Comparison of ENCODE assay signal across 8 cellular contexts in genomic region chr13:23888658-23889597, GRCh38. TPM values are rescaled to one million over a fixed set of nuclear protein-coding genes. Genes with fewer than 3 reads are reported as not detected.
DNase-seq lines count a peak whose midpoint lies in the region; FAIRE-seq and TF ChIP-seq lines count a peak whose summit lies in the region.

Gene MIPEP, minus strand, starts transcription at chr13:23889400. Its CDS starts 80 bp downstream, at chr13:23889320.

- H3K9me2 ChIP-seq in MM.1S (replicated peaks; ENCODE audit: insufficient read depth, low read length): no peaks in the 10 kb centered on the region

- H3K4me3 ChIP-seq in MM.1S (ENCODE audit: low read length): peak within 1 kb of the TSS; percentile 75
- H3K4me3 ChIP-seq in neutrophil (ENCODE audit: low read depth in 1 of 2, low read length in 1 of 2): peak within 1 kb of the TSS; percentile 61 to 71

- TF ChIP-seq CTCF in MM.1S (IDR thresholded peaks at IDR 0.05; ENCODE audit: low read length): peak; percentile 56
- no peak for TF ChIP-seq CTCF in neutrophil (IDR thresholded peaks at IDR 0.05)

- H3K27ac ChIP-seq in MM.1S (ENCODE audit: low read length): peak within 1 kb of the TSS; percentile 62; the same call in 1 of the 2 replicates
- no peak within 1 kb of the TSS for H3K27ac ChIP-seq in neutrophil
- peak within 1 kb of the TSS; percentile 65 for H3K27ac ChIP-seq in substantia nigra (ENCODE audit: low read depth, low read length, poor library complexity, severe bottlenecking)

- intact Hi-C loops in activated naive CD4-positive, alpha-beta T cell treated with anti-CD3 and anti-CD28 coated beads for 36 hours (cut with micrococcal nuclease): loop anchor here (1.0 to 2.0 kb wide), 5 partner anchors 78 to 514 kb away; no protein-coding TSS in a partner anchor

- H3K9me3 ChIP-seq in MM.1S (replicated peaks; ENCODE audit: insufficient read depth, low read length): no peaks in the 10 kb centered on the region
- no peaks in the 10 kb centered on the region for H3K9me3 ChIP-seq in neutrophil

- no peaks in the 10 kb centered on the region for H3K9me3 Mint-ChIP-seq in activated naive CD4-positive, alpha-beta T cell treated with anti-CD3 and anti-CD28 coated beads for 36 hours

- H3K79me2 ChIP-seq in MM.1S (ENCODE audit: low read length): no peaks in the 10 kb centered on the region

- in situ Hi-C loops in SK-MEL-5 (cut with HindIII; ENCODE audit: low pct_unique_long_range_greater_than_20kb, low sequenced_read_pairs): no loop called here

- no peaks in the 10 kb centered on the region for H4K20me1 ChIP-seq in MM.1S (ENCODE audit: insufficient read depth, low read length)

- FAIRE-seq in frontal cortex (lab: Jason Lieb, UNC): no peak

- H3K4me3 Mint-ChIP-seq in activated naive CD4-positive, alpha-beta T cell treated with anti-CD3 and anti-CD28 coated beads for 36 hours: peak within 1 kb of the TSS; percentile 81

- H3K27me3 Mint-ChIP-seq in activated naive CD4-positive, alpha-beta T cell treated with anti-CD3 and anti-CD28 coated beads for 36 hours (ENCODE audit: low read depth): no peaks in the 10 kb centered on the region

- H3K27me3 ChIP-seq in MM.1S (replicated peaks; ENCODE audit: insufficient read depth, low read length): no peaks in the 10 kb centered on the region
- peaks cover 5% of the 10 kb centered on the region for H3K27me3 ChIP-seq in neutrophil

- CTCF ChIA-PET in activated naive CD4-positive, alpha-beta T cell treated with anti-CD3 and anti-CD28 coated beads for 36 hours (lab: Charles Lee): interaction anchor here (0.7 to 2.2 kb wide), 10 partner anchors 11 to 421 kb away, joined by 3 to 5 read pairs (median 3); no protein-coding TSS in a partner anchor

- H3K9ac ChIP-seq in MM.1S (ENCODE audit: low read length): peak within 1 kb of the TSS; percentile 76

- H3K27ac Mint-ChIP-seq in activated naive CD4-positive, alpha-beta T cell treated with anti-CD3 and anti-CD28 coated beads for 36 hours: peak within 1 kb of the TSS; percentile 51

- no peaks in the 10 kb centered on the region for H3K36me3 ChIP-seq in MM.1S (replicated peaks; ENCODE audit: insufficient read depth, low read length)
- H3K36me3 ChIP-seq in neutrophil: no peaks in the 10 kb centered on the region

- no peaks in the 10 kb centered on the region for H3K4me1 ChIP-seq in MM.1S (ENCODE audit: low read length)
- H3K4me1 ChIP-seq in neutrophil (ENCODE audit: control insufficient read depth in 1 of 2, insufficient read depth in 1 of 2, low read depth in 1 of 2, low read length in 1 of 2): peaks cover 11 to 16% of the 10 kb centered on the region in 2 experiments

- peak within 1 kb of the TSS; percentile 74 for H3K4me2 ChIP-seq in MM.1S (ENCODE audit: low read depth, low read length)

- peak within 1 kb of the TSS; percentile 86 for H2AFZ ChIP-seq in MM.1S (ENCODE audit: low read length)

- peak; percentile 70 for DNase-seq in GM04503 (ENCODE audit: low read depth)
- peak; percentile 96 for DNase-seq in HCEC 1CT
- peak; percentile 88 for DNase-seq in MM.1S
- peak; percentile 96 for DNase-seq in SK-MEL-5 (ENCODE audit: low read depth, low spot score)
- peak; percentile 89 for DNase-seq in activated naive CD4-positive, alpha-beta T cell treated with anti-CD3 and anti-CD28 coated beads for 36 hours
- peak; percentile 92 to 95 for DNase-seq in frontal cortex (ENCODE audit: low spot score in 2 of 2)
- peak; percentile 26 to 95 (median 89) for DNase-seq in substantia nigra (lab: John Stamatoyannopoulos, UW)

- H3F3A ChIP-seq in MM.1S (ENCODE audit: insufficient read depth, low read length): no peaks in the 10 kb centered on the region

- peaks cover 3% of the 10 kb centered on the region for H3K36me3 Mint-ChIP-seq in activated naive CD4-positive, alpha-beta T cell treated with anti-CD3 and anti-CD28 coated beads for 36 hours (ENCODE audit: low read depth)

- peaks cover 24% of the 10 kb centered on the region for H3K4me1 Mint-ChIP-seq in activated naive CD4-positive, alpha-beta T cell treated with anti-CD3 and anti-CD28 coated beads for 36 hours (ENCODE audit: low read depth)

RNA-seq across cellular contexts. Expression of gene MIPEP, which starts in this region (rescaled TPM):
- total RNA-seq in SK-MEL-5 (2014; rRNA removed; shearing (Covaris generic)): 62.1 and 63.7 TPM in 2 replicates
- 41.2 and 41.5 TPM in 2 replicates for polyA plus RNA-seq in SK-MEL-5 (2015; cell fraction: cytosol; rRNA removed)
- polyA plus RNA-seq in SK-MEL-5 (2015; cell fraction: nucleus; rRNA removed): 19.0 and 22.9 TPM in 2 replicates
- total RNA-seq in activated naive CD4-positive, alpha-beta T cell treated with anti-CD3 and anti-CD28 coated beads for 36 hours: 10 to 100 TPM; 15.4 to 17.0 TPM
- total RNA-seq in frontal cortex: 32.6 TPM
